19 cellular contexts compared by ENCODE assay signal in the genomic region with DNA sequence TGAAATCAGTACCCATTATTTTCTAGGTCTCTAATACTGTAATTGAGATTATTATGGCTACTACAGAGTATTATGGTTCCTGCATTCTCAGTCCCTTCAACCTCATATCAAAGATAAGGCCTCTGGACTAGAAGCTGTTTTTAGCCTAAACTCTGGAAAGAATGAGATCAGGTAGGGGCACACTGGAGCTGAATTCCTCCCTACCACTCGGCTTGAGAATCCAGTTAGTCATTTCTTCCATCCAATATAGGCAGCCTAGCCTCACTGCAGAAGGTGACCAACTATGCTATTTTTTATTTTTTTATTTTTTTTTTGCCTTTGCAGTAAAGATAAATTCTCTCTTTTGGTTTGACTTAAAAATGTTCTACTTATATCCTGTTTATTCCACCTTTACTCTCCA. TPM values are rescaled to one million over a fixed set of nuclear protein-coding genes. Genes with fewer than 3 reads are reported as not detected.
DNase-seq lines count a peak whose midpoint lies in the region; TF ChIP-seq lines count a peak whose summit lies in the region.
"Had no signal": no experiment of that assay in that cellular context is flagged by ENCODE, and none has a peak within 500 bp of the region (broad histone marks: within the 10 kb centered on the region; RNA-seq: fewer than 3 reads in every experiment).

No MANE protein-coding gene starts in this region.

- H3K4me1 ChIP-seq in OCI-LY7 (ENCODE audit: insufficient read depth, low read length, poor library complexity, severe bottlenecking) (no peaks in the 10 kb centered on the region), neutrophil (ENCODE audit: control insufficient read depth in 1 of 2, insufficient read depth in 1 of 2, low read depth in 1 of 2, low read length in 1 of 2) (no peaks in the 10 kb centered on the region)
- H3K4me1 ChIP-seq: Peyer's patch, right lobe of liver had no signal

- H3K9me3 ChIP-seq in OCI-LY7 (ENCODE audit: low read length) (no peaks in the 10 kb centered on the region), neutrophil (no peaks in the 10 kb centered on the region)
- H3K9me3 ChIP-seq: Peyer's patch, right lobe of liver had no signal

- H4K20me1 ChIP-seq in OCI-LY7 (ENCODE audit: insufficient read depth, low read length) = peaks cover 7% of the 10 kb centered on the region; the same call in 1 of the 2 replicates

- no peaks in the 10 kb centered on the region for H3K27me3 Mint-ChIP-seq in activated T-cell treated with anti-CD3 and anti-CD28 coated beads, Interleukin-2, amount 50 U/mL, for 24 hours
- H3K27me3 Mint-ChIP-seq in CD14-positive monocyte (ENCODE audit: low read depth in 3 of 3) = peaks cover 0 to 1% (median 0%) of the 10 kb centered on the region in 3 donors

- no peak overlapping the region for H3K27ac ChIP-seq in OCI-LY7 (ENCODE audit: low read depth, low read length, poor library complexity, severe bottlenecking)
- H3K27ac ChIP-seq in neutrophil = peak overlapping the region; percentile 53
- H3K27ac ChIP-seq: right lobe of liver had no signal

- H3K79me2 ChIP-seq in OCI-LY7 (ENCODE audit: insufficient read depth, low read depth, low read length) = no peaks in the 10 kb centered on the region

- CTCF ChIA-PET in OCI-LY7 (lab: Charles Lee; ENCODE audit: unreplicated experiment) = no interaction called here

- H3K9me3 Mint-ChIP-seq in activated T-cell treated with anti-CD3 and anti-CD28 coated beads, Interleukin-2, amount 50 U/mL, for 24 hours = no peaks in the 10 kb centered on the region
- no peaks in the 10 kb centered on the region for H3K9me3 Mint-ChIP-seq in CD14-positive monocyte

- H3K4me3 Mint-ChIP-seq in activated T-cell treated with anti-CD3 and anti-CD28 coated beads, Interleukin-2, amount 50 U/mL, for 24 hours = no peak overlapping the region
- H3K4me3 Mint-ChIP-seq in CD14-positive monocyte = no peak overlapping the region

- intact Hi-C loops in OCI-LY7 (cut with micrococcal nuclease; ENCODE audit: unreplicated experiment) = no loop called here
- intact Hi-C loops in CD14-positive monocyte (cut with micrococcal nuclease) = no loop called here

- TF ChIP-seq CTCF in OCI-LY7 (conservative IDR thresholded peaks at IDR 0.05; ENCODE audit: low read length) (no peak), neutrophil (IDR thresholded peaks at IDR 0.05) (no peak), CD14-positive monocyte (IDR thresholded peaks at IDR 0.05) (no peak)

- POLR2A ChIA-PET in OCI-LY7 (lab: Charles Lee) = no interaction called here

- H3K4me3 ChIP-seq in OCI-LY7 (ENCODE audit: low read depth, low read length, poor library complexity, severe bottlenecking) = no peak overlapping the region
- no peak overlapping the region for H3K4me3 ChIP-seq in neutrophil (ENCODE audit: low read depth in 1 of 2, low read length in 1 of 2)
- H3K4me3 ChIP-seq: Peyer's patch, right lobe of liver had no signal

- peaks cover 94% of the 10 kb centered on the region for H3K36me3 Mint-ChIP-seq in activated T-cell treated with anti-CD3 and anti-CD28 coated beads, Interleukin-2, amount 50 U/mL, for 24 hours (ENCODE audit: low read depth)
- H3K36me3 Mint-ChIP-seq in CD14-positive monocyte = peaks cover 80 to 89% of the 10 kb centered on the region in 2 donors

- BruUV-seq in OCI-LY7 (replicated peaks; lab: Mats Ljungman, UMichigan) = TSS peak; percentile 3

- H3K9me2 ChIP-seq in OCI-LY7 (ENCODE audit: insufficient read depth, low read length) = no peaks in the 10 kb centered on the region

- H3K36me3 ChIP-seq in OCI-LY7 (ENCODE audit: insufficient read depth, low read length) = peaks cover 88% of the 10 kb centered on the region
- H3K36me3 ChIP-seq in neutrophil = peaks cover 79% of the 10 kb centered on the region

- H3K27me3 ChIP-seq in neutrophil = no peaks in the 10 kb centered on the region
- H3K27me3 ChIP-seq: Peyer's patch, right lobe of liver had no signal

- H2AFZ ChIP-seq in OCI-LY7 (ENCODE audit: low read length) = no peak overlapping the region

- peak overlapping the region; percentile 88 for H3K27ac Mint-ChIP-seq in activated T-cell treated with anti-CD3 and anti-CD28 coated beads, Interleukin-2, amount 50 U/mL, for 24 hours
- peak overlapping the region in 3 of 7 donors; percentile 13 to 59 (median 19) for H3K27ac Mint-ChIP-seq in CD14-positive monocyte

- no peak overlapping the region for H3K4me2 ChIP-seq in OCI-LY7 (ENCODE audit: low read length)

- DNase-seq in activated T-cell treated with anti-CD3 and anti-CD28 coated beads, Interleukin-2, amount 50 U/mL, for 24 hours = no peak
- DNase-seq in activated T-cell treated with anti-CD3 and anti-CD28 coated beads, Interleukin-2, amount 50 U/mL, for 48 hours = no peak
- no peak for DNase-seq in OCI-LY7 (ENCODE audit: low spot score)
- peak; percentile 24 for DNase-seq in astrocyte of the hippocampus (ENCODE audit: low read depth, low spot score)
- no peak for DNase-seq in CD14-positive monocyte (ENCODE audit: low spot score)
- DNase-seq in GDM1 (lab: John Stamatoyannopoulos, UW) = no peak
- no peak for DNase-seq in mesenteric fat pad (ENCODE audit: low spot score)
- DNase-seq: ACHN; caudate nucleus; effector CD8-positive, alpha-beta T cell; EL; hypothalamus; NCI-H146; right lobe of liver had no signal

- peaks cover 55% of the 10 kb centered on the region for H3K4me1 Mint-ChIP-seq in activated T-cell treated with anti-CD3 and anti-CD28 coated beads, Interleukin-2, amount 50 U/mL, for 24 hours (ENCODE audit: low read depth)
- H3K4me1 Mint-ChIP-seq in CD14-positive monocyte = peaks cover 8% of the 10 kb centered on the region

RNA-seq across cellular contexts. Expression of a gene that starts 8.0 kb away (rescaled TPM):
- 196 and 208 TPM in 2 replicates for total RNA-seq in OCI-LY7 (2014; rRNA removed; shearing (Covaris generic))
- total RNA-seq in OCI-LY7 (2022) = 170 and 174 TPM in 2 replicates
- polyA plus RNA-seq in CD14-positive monocyte = 10 to 100 TPM; 91.7 to 94.9 TPM
- total RNA-seq in mesenteric fat pad = 81.6 TPM

RNA-seq across cellular contexts. Expression of a gene that starts 43.7 kb away (rescaled TPM):
- total RNA-seq in OCI-LY7 (2014; rRNA removed; shearing (Covaris generic)) = 80.4 and 98.6 TPM in 2 replicates
- total RNA-seq in OCI-LY7 (2022) = 176 and 179 TPM in 2 replicates
- 10 to 100 TPM; 40.1 to 46.8 TPM for polyA plus RNA-seq in CD14-positive monocyte
- 143 TPM for total RNA-seq in mesenteric fat pad

RNA-seq across cellular contexts. Expression of a gene that starts 56.4 kb away (rescaled TPM):
- not detected in 2 replicates for total RNA-seq in OCI-LY7 (2014; rRNA removed; shearing (Covaris generic))
- total RNA-seq in OCI-LY7 (2022) (not detected in 2 replicates), mesenteric fat pad (not detected)
- polyA plus RNA-seq in CD14-positive monocyte = under 1 TPM in 1 of 2 donors, not detected in 1; 0.09 TPM
- total RNA-seq: kidney epithelial cell, right lobe of liver, subcutaneous adipose tissue had no signal

RNA-seq across cellular contexts. Expression of a gene that starts 58.3 kb away (rescaled TPM):
- total RNA-seq in OCI-LY7 (2014; rRNA removed; shearing (Covaris generic)) = not detected in 2 replicates
- total RNA-seq in OCI-LY7 (2022) (not detected in 2 replicates), mesenteric fat pad (not detected)
- not detected for polyA plus RNA-seq in CD14-positive monocyte
- total RNA-seq: kidney epithelial cell, omental fat pad, Peyer's patch, right lobe of liver, subcutaneous adipose tissue had no signal
